9 cellular contexts compared by ENCODE assay signal in genomic region chr6:44298055-44298803, GRCh38. TPM values are rescaled to one million over a fixed set of nuclear protein-coding genes. Genes with fewer than 3 reads are reported as not detected.
A peak's percentile ranks its signal among the peaks of the same experiment; 100 is the strongest.
DNase-seq lines count a peak whose midpoint lies in the region; ATAC-seq and TF ChIP-seq lines count a peak whose summit lies in the region.
"Had no signal": no experiment of that assay in that cellular context is flagged by ENCODE, and none has a peak within 500 bp of the region (broad histone marks: within the 10 kb centered on the region; RNA-seq: fewer than 3 reads in every experiment).

No MANE protein-coding gene starts in this region.

- H3K9ac ChIP-seq in Karpas-422 (ENCODE audit: low read length), result no peak overlapping the region
- H3K9ac ChIP-seq: KMS-11 had no signal

- TF ChIP-seq POLR2A in NB4 (IDR thresholded peaks at IDR 0.05; ENCODE audit: extremely low read depth, insufficient read length), result no peak

- no peak for ATAC-seq in GM21360 (IDR thresholded peaks at IDR 0.05; ENCODE audit: unreplicated experiment)

- no peak for DNase-seq in CD8-positive, alpha-beta memory T cell
- DNase-seq in NB4 (ENCODE audit: low read depth) (peak; percentile 38), nephron progenitor cell (no peak), Karpas-422 (no peak), A172 (ENCODE audit: low spot score) (no peak)
- no peak for DNase-seq in effector memory CD4-positive, alpha-beta T cell
- DNase-seq in activated CD4-positive, alpha-beta T cell treated with anti-CD3 and anti-CD28 coated beads, Interleukin-2, amount 50 U/mL, for 1 hour, result no peak

- H3K27me3 ChIP-seq in CD8-positive, alpha-beta memory T cell (ENCODE audit: insufficient read depth, low read length, poor library complexity, severe bottlenecking), result peaks cover 30% of the 10 kb centered on the region
- peaks cover 28% of the 10 kb centered on the region for H3K27me3 ChIP-seq in effector memory CD4-positive, alpha-beta T cell (replicated peaks; ENCODE audit: control insufficient read depth, insufficient read depth, low read length, poor library complexity, severe bottlenecking)
- H3K27me3 ChIP-seq in Karpas-422 (ENCODE audit: low read length), result no peaks in the 10 kb centered on the region

- H3K4me2 ChIP-seq in Karpas-422 (ENCODE audit: low read depth, low read length, poor library complexity, severe bottlenecking), result no peak overlapping the region
- H3K4me2 ChIP-seq: KMS-11 had no signal

- H3K4me1 ChIP-seq in CD8-positive, alpha-beta memory T cell (ENCODE audit: insufficient read depth, low read length), result peaks cover 7% of the 10 kb centered on the region
- peaks cover 12% of the 10 kb centered on the region for H3K4me1 ChIP-seq in effector memory CD4-positive, alpha-beta T cell (ENCODE audit: control insufficient read depth, insufficient read depth, low read length, poor library complexity, severe bottlenecking)
- no peaks in the 10 kb centered on the region for H3K4me1 ChIP-seq in Karpas-422 (ENCODE audit: low read length)

- TF ChIP-seq CTCF in NB4 (IDR thresholded peaks at IDR 0.05; ENCODE audit: low read depth, low read length), result no peak
- no peak for TF ChIP-seq CTCF in nephron progenitor cell (IDR thresholded peaks at IDR 0.05)

- no peaks in the 10 kb centered on the region for H3K9me3 ChIP-seq in CD8-positive, alpha-beta memory T cell (ENCODE audit: low read length)
- H3K9me3 ChIP-seq in effector memory CD4-positive, alpha-beta T cell (ENCODE audit: control insufficient read depth, low read length), result no peaks in the 10 kb centered on the region
- H3K9me3 ChIP-seq in Karpas-422 (ENCODE audit: low read length), result no peaks in the 10 kb centered on the region

- POLR2A ChIA-PET in CD8-positive, alpha-beta memory T cell (lab: Charles Lee), result no interaction called here

- H3K36me3 Mint-ChIP-seq in CD8-positive, alpha-beta memory T cell, result peaks cover 4 to 33% (median 4%) of the 10 kb centered on the region in 3 donors
- peaks cover 38% of the 10 kb centered on the region for H3K36me3 Mint-ChIP-seq in nephron progenitor cell (ENCODE audit: low read depth)

- CTCF ChIA-PET in CD8-positive, alpha-beta memory T cell (lab: Charles Lee), result interaction anchor here (1.1 to 1.5 kb wide), 3 partner anchors 11 to 30 kb away, joined by 3 to 7 read pairs (median 7); no protein-coding TSS in a partner anchor

- peak overlapping the region in 5 of 7 donors; percentile 38 to 60 (median 49) for H3K4me3 Mint-ChIP-seq in CD8-positive, alpha-beta memory T cell
- peak overlapping the region; percentile 81 for H3K4me3 Mint-ChIP-seq in nephron progenitor cell

- peaks cover 0 to 19% (median 8%) of the 10 kb centered on the region in 3 donors for H3K4me1 Mint-ChIP-seq in CD8-positive, alpha-beta memory T cell
- peaks cover 7% of the 10 kb centered on the region for H3K4me1 Mint-ChIP-seq in nephron progenitor cell

- no peak overlapping the region for H3K27ac Mint-ChIP-seq in CD8-positive, alpha-beta memory T cell
- no peak overlapping the region for H3K27ac Mint-ChIP-seq in nephron progenitor cell

- H3K4me3 ChIP-seq in CD8-positive, alpha-beta memory T cell (ENCODE audit: low read length), result no peak overlapping the region
- H3K4me3 ChIP-seq in NB4 (ENCODE audit: low read depth, low read length) (no peak overlapping the region), Karpas-422 (ENCODE audit: low read length) (no peak overlapping the region)
- peak overlapping the region; percentile 59 for H3K4me3 ChIP-seq in effector memory CD4-positive, alpha-beta T cell (ENCODE audit: insufficient read depth, low read depth, low read length, poor library complexity, severe bottlenecking)

- peaks cover 33 to 36% of the 10 kb centered on the region in 2 donors for H3K27me3 Mint-ChIP-seq in CD8-positive, alpha-beta memory T cell
- peaks cover 54% of the 10 kb centered on the region for H3K27me3 Mint-ChIP-seq in nephron progenitor cell (ENCODE audit: low read depth, poor library complexity)

- peaks cover 23% of the 10 kb centered on the region for H3K36me3 ChIP-seq in CD8-positive, alpha-beta memory T cell (ENCODE audit: insufficient read depth, low read length)
- H3K36me3 ChIP-seq in effector memory CD4-positive, alpha-beta T cell (ENCODE audit: control insufficient read depth, insufficient read depth, low read length), result peaks cover 26% of the 10 kb centered on the region
- H3K36me3 ChIP-seq in Karpas-422 (ENCODE audit: insufficient read depth, low read length), result no peaks in the 10 kb centered on the region

- H3K9me3 Mint-ChIP-seq in CD8-positive, alpha-beta memory T cell, result no peaks in the 10 kb centered on the region
- no peaks in the 10 kb centered on the region for H3K9me3 Mint-ChIP-seq in nephron progenitor cell

- H2AFZ ChIP-seq in Karpas-422 (ENCODE audit: low read length), result no peak overlapping the region

- no peak overlapping the region for H3K27ac ChIP-seq in CD8-positive, alpha-beta memory T cell (ENCODE audit: low read depth, low read length)
- H3K27ac ChIP-seq in effector memory CD4-positive, alpha-beta T cell (ENCODE audit: insufficient read depth, low read length, poor library complexity, severe bottlenecking), result no peak overlapping the region
- H3K27ac ChIP-seq in Karpas-422 (ENCODE audit: low read length), result no peak overlapping the region
- H3K27ac ChIP-seq: KMS-11 had no signal

- H3K9me2 ChIP-seq in Karpas-422 (replicated peaks; ENCODE audit: insufficient read depth, low read length), result no peaks in the 10 kb centered on the region

- no peaks in the 10 kb centered on the region for H3K79me2 ChIP-seq in Karpas-422 (ENCODE audit: low read length)

- H4K20me1 ChIP-seq in Karpas-422 (ENCODE audit: insufficient read depth, low read depth, low read length), result 0 out of 2 replicates have a peak, but pooled peaks cover 4% of the 10 kb centered on the region

RNA-seq across cellular contexts. Expression of gene AARS2, which starts 14.9 kb away (rescaled TPM):
- total RNA-seq in CD8-positive, alpha-beta memory T cell, result 10 to 100 TPM; 25.8 to 27.7 TPM
- polyA plus RNA-seq in CD8-positive, alpha-beta memory T cell, result 10.4 TPM
- 6.1 and 19.6 TPM in 2 replicates for total RNA-seq in Karpas-422 (2014; rRNA removed; shearing (Covaris generic); ENCODE audit: low replicate concordance)
- 17.4 and 20.8 TPM in 2 replicates for total RNA-seq in A172 (2014; rRNA removed; shearing (Covaris generic))

RNA-seq across cellular contexts. Expression of gene TMEM151B, which starts 28.0 kb away (rescaled TPM):
- not detected for total RNA-seq in CD8-positive, alpha-beta memory T cell
- not detected for polyA plus RNA-seq in CD8-positive, alpha-beta memory T cell
- total RNA-seq in Karpas-422 (2014; rRNA removed; shearing (Covaris generic); ENCODE audit: low replicate concordance), result 0.04 and 0.18 TPM in 2 replicates
- total RNA-seq in A172 (2014; rRNA removed; shearing (Covaris generic)), result 0.96 and 1.3 TPM in 2 replicates

RNA-seq across cellular contexts. Expression of gene NFKBIE, which starts 32.9 kb away (rescaled TPM):
- 10 to 100 TPM; 33.1 to 34.3 TPM for total RNA-seq in CD8-positive, alpha-beta memory T cell
- 5.3 TPM for polyA plus RNA-seq in CD8-positive, alpha-beta memory T cell
- total RNA-seq in Karpas-422 (2014; rRNA removed; shearing (Covaris generic); ENCODE audit: low replicate concordance), result 22.2 and 26.1 TPM in 2 replicates
- total RNA-seq in A172 (2014; rRNA removed; shearing (Covaris generic)), result 22.4 and 33.4 TPM in 2 replicates

RNA-seq across cellular contexts. Expression of gene SLC35B2, which starts 40.9 kb away (rescaled TPM):
- 10 to 100 TPM; 34.8 to 35.7 TPM for total RNA-seq in CD8-positive, alpha-beta memory T cell
- 49.0 TPM for polyA plus RNA-seq in CD8-positive, alpha-beta memory T cell
- 30.0 and 49.9 TPM in 2 replicates for total RNA-seq in Karpas-422 (2014; rRNA removed; shearing (Covaris generic); ENCODE audit: low replicate concordance)
- 112 and 137 TPM in 2 replicates for total RNA-seq in A172 (2014; rRNA removed; shearing (Covaris generic))

RNA-seq across cellular contexts. Expression of gene SPATS1, which starts 44.2 kb away (rescaled TPM):
- total RNA-seq in CD8-positive, alpha-beta memory T cell, result not detected
- polyA plus RNA-seq in CD8-positive, alpha-beta memory T cell, result not detected
- total RNA-seq in Karpas-422 (2014; rRNA removed; shearing (Covaris generic); ENCODE audit: low replicate concordance), result not detected in 2 replicates
- not detected in 2 replicates for total RNA-seq in A172 (2014; rRNA removed; shearing (Covaris generic))
